In the genomic region with DNA sequence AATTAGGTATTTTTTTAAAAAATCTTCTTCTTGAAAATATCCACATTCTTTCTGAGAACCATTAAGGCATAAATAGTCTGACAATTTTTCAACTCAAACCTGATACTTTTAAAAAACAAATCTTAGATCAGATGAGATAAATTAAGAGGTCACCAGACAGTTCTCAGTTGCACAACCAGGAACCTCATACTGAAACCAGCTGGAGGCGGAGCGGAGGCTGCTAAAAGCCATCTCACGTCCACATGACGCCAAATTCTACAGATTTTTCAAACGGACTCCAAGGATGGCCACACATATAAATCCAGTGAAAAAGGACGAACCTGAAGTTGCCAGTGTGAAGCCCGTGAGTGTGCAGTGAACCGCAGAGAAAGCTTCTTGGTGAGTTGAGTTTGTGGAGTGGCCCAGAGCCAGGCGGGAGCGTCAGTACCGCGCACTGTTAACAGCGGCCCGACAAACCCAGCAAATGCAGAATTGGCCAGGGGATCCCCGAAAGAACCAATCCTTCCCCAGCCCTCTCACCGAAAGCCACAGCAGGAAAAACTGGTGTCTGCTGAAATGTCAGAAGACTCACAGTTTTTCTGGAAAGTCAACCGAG, we compare ENCODE assay signal across 28 cellular contexts.
"Had no signal": no experiment of that assay in that cellular context is flagged by ENCODE, and none has a peak within 500 bp of the region (broad histone marks: within the 10 kb centered on the region; RNA-seq: fewer than 3 reads in every experiment).

No MANE protein-coding gene starts in this region.

- H3K27me3 ChIP-seq: left lung, neutrophil, ovary, right atrium auricular region, right lobe of liver, uterus had no signal

- H3K4me1 Mint-ChIP-seq: immature natural killer cell; naive thymus-derived CD8-positive, alpha-beta T cell; nephron; neural crest cell; stimulated activated memory B cell treated with anti-CD40 and anti-IgM and Interleukin-4, amounts not matched to agents 10 μg/mL and 1 μg/mL and 100 μg/mL, for 72 hours; stimulated activated naive CD8-positive, alpha-beta T cell treated with anti-CD3 and anti-CD28 coated beads, Interleukin-15, amount 100 ng/mL, for 72 hours had no signal

- H3K4me3 Mint-ChIP-seq: immature natural killer cell; naive thymus-derived CD8-positive, alpha-beta T cell; nephron; neural crest cell; stimulated activated memory B cell treated with anti-CD40 and anti-IgM and Interleukin-4, amounts not matched to agents 10 μg/mL and 1 μg/mL and 100 μg/mL, for 72 hours; stimulated activated naive CD8-positive, alpha-beta T cell treated with anti-CD3 and anti-CD28 coated beads, Interleukin-15, amount 100 ng/mL, for 72 hours; type B pancreatic cell had no signal

- H3K4me3 ChIP-seq: left lung, lower lobe of right lung, ovary, right atrium auricular region, right lobe of liver, smooth muscle cell, uterus had no signal

- H3K9me3 ChIP-seq: lower lobe of right lung, neutrophil, ovary, right atrium auricular region, right lobe of liver, uterus had no signal

- H3K4me2 ChIP-seq: smooth muscle cell had no signal

- DNase-seq: hypothalamus; immature natural killer cell; kidney; left colon; lower lobe of right lung; mammary epithelial cell; mesenchymal stem cell; naive thymus-derived CD8-positive, alpha-beta T cell; occipital lobe; ovary; right lobe of liver; stimulated activated CD4-positive, alpha-beta T cell treated with anti-CD3 and anti-CD28 coated beads, Interleukin-1b, Interleukin-23, amount 100 ng/mL, for 48 hours; stimulated activated CD4-positive, alpha-beta T cell treated with anti-CD3 and anti-CD28 coated beads, Interleukin-2, amount 100 ng/mL, for 48 hours; stimulated activated CD4-positive, alpha-beta T cell treated with anti-CD3 and anti-CD28 coated beads, Interleukin-4, amount 100 ng/mL, for 4 hours; stimulated activated CD8-positive, alpha-beta memory T cell treated with anti-CD3 and anti-CD28 coated beads, Interleukin-4, amount 100 ng/mL, for 48 hours; stimulated activated naive CD4-positive, alpha-beta T cell treated with Interleukin-2 at 50 U/mL for 16 hours; stimulated activated naive CD8-positive, alpha-beta T cell treated with anti-CD3 and anti-CD28 coated beads, Interleukin-15, amount 100 ng/mL, for 72 hours; substantia nigra; uterus had no signal

- H3K27ac Mint-ChIP-seq: immature natural killer cell; naive thymus-derived CD8-positive, alpha-beta T cell; nephron; progenitor cell of endocrine pancreas; stimulated activated memory B cell treated with anti-CD40 and anti-IgM and Interleukin-4, amounts not matched to agents 10 μg/mL and 1 μg/mL and 100 μg/mL, for 72 hours; stimulated activated naive CD8-positive, alpha-beta T cell treated with anti-CD3 and anti-CD28 coated beads, Interleukin-15, amount 100 ng/mL, for 72 hours; type B pancreatic cell had no signal

- ATAC-seq: left colon; left lung; lower lobe of right lung; naive thymus-derived CD8-positive, alpha-beta T cell; stimulated activated naive CD8-positive, alpha-beta T cell treated with anti-CD3 and anti-CD28 coated beads, Interleukin-15, amount 100 ng/mL, for 72 hours had no signal

- H3K27ac ChIP-seq: left lung, lower lobe of right lung, neutrophil, ovary, right atrium auricular region, right lobe of liver, uterus had no signal

- H3K36me3 ChIP-seq: left lung, lower lobe of right lung, neutrophil, ovary, right atrium auricular region, right lobe of liver, uterus had no signal

- H3K36me3 Mint-ChIP-seq: stimulated activated memory B cell treated with anti-CD40 and anti-IgM and Interleukin-4, amounts not matched to agents 10 μg/mL and 1 μg/mL and 100 μg/mL, for 72 hours; type B pancreatic cell had no signal

- H3K4me1 ChIP-seq: left lung, lower lobe of right lung, right atrium auricular region, right lobe of liver, uterus had no signal

- H3K9me3 Mint-ChIP-seq: stimulated activated memory B cell treated with anti-CD40 and anti-IgM and Interleukin-4, amounts not matched to agents 10 μg/mL and 1 μg/mL and 100 μg/mL, for 72 hours; type B pancreatic cell had no signal
